In genomic region chr7:107563761-107564552, GRCh38 we compare ENCODE assay signal across 2 cellular contexts.
A peak's percentile ranks its signal among the peaks of the same experiment; 100 is the strongest.
TF ChIP-seq lines count a peak whose summit lies in the region.

Gene COG5, minus strand, starts transcription at chr7:107563920. Its CDS starts 24 bp downstream, at chr7:107563896.
Gene DUS4L, plus strand, starts transcription at chr7:107563971. Its CDS starts 3,100 bp downstream, at chr7:107567071.

TF ChIP-seq in A549, 52 proteins besides CTCF, POLR2A, EP300 and RAD21 (continued from another document and continues in another):
- TF ChIP-seq, protein P1, sequence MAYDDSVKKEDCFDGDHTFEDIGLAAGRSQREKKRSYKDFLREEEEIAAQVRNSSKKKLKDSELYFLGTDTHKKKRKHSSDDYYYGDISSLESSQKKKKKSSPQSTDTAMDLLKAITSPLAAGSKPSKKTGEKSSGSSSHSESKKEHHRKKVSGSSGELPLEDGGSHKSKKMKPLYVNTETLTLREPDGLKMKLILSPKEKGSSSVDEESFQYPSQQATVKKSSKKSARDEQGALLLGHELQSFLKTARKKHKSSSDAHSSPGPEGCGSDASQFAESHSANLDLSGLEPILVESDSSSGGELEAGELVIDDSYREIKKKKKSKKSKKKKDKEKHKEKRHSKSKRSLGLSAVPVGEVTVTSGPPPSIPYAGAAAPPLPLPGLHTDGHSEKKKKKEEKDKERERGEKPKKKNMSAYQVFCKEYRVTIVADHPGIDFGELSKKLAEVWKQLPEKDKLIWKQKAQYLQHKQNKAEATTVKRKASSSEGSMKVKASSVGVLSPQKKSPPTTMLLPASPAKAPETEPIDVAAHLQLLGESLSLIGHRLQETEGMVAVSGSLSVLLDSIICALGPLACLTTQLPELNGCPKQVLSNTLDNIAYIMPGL (CRISPR knock-in tag; IDR thresholded peaks at IDR 0.05; ENCODE audit: borderline replicate concordance) = no peak
- TF ChIP-seq NFE2L2 (conservative IDR thresholded peaks at IDR 0.05; ENCODE audit: low read length) (no peak), HOXA7 (CRISPR knock-in tag; IDR thresholded peaks at IDR 0.05) (no peak), CHD2 (IDR thresholded peaks at IDR 0.05; ENCODE audit: low read length, partially characterized antibody) (no peak), EHMT2 (IDR thresholded peaks at IDR 0.05; ENCODE audit: low read depth) (no peak), ZFP36 (IDR thresholded peaks at IDR 0.05; ENCODE audit: borderline replicate concordance, partially characterized antibody) (no peak), GATA3 (IDR thresholded peaks at IDR 0.05; ENCODE audit: borderline replicate concordance) (0 out of 2 replicates have a peak, but pooled peaks have one; percentile 13), ESRRA (IDR thresholded peaks at IDR 0.05; ENCODE audit: borderline replicate concordance, low read length) (no peak), NR3C1 (IDR thresholded peaks at IDR 0.05) (no peak), JUNB (IDR thresholded peaks at IDR 0.05) (no peak), RNF2 (IDR thresholded peaks at IDR 0.05; ENCODE audit: borderline replicate concordance, low read depth) (no peak), BHLHE40 (IDR thresholded peaks at IDR 0.05; ENCODE audit: low read depth, low read length) (no peak; the same call in 1 of the 2 replicates), EHF (CRISPR knock-in tag; IDR thresholded peaks at IDR 0.05) (no peak), MAFK (IDR thresholded peaks at IDR 0.05; ENCODE audit: partially characterized antibody) (no peak), ZC3H11A (IDR thresholded peaks at IDR 0.05) (no peak), HOXB5 (CRISPR knock-in tag; IDR thresholded peaks at IDR 0.05) (no peak), CEBPB (IDR thresholded peaks at IDR 0.05) (no peak), HDAC2 (IDR thresholded peaks at IDR 0.05) (no peak), RCOR1 (IDR thresholded peaks at IDR 0.05; ENCODE audit: low read depth, low read length) (no peak), CBX2 (IDR thresholded peaks at IDR 0.05; ENCODE audit: borderline replicate concordance, low read depth) (no peak), CBX8 (IDR thresholded peaks at IDR 0.05) (no peak), KDM1A (IDR thresholded peaks at IDR 0.05; ENCODE audit: low read depth) (no peak), MAZ (IDR thresholded peaks at IDR 0.05; ENCODE audit: borderline replicate concordance, low read depth, low read length) (no peak), FOXS1 (CRISPR knock-in tag; IDR thresholded peaks at IDR 0.05) (no peak), PHF8 (IDR thresholded peaks at IDR 0.05; ENCODE audit: borderline replicate concordance, low read depth) (peak; percentile 89), FOSL2 (IDR thresholded peaks at IDR 0.05) (no peak), FOSL2 (CRISPR knock-in tag; IDR thresholded peaks at IDR 0.05) (no peak), JUN (IDR thresholded peaks at IDR 0.05) (peak in 1 of 2 experiments; percentile 82; a peak in 3 of 5 replicates), RFX5 (IDR thresholded peaks at IDR 0.05) (no peak), SREBF2 (IDR thresholded peaks at IDR 0.05) (no peak), TP53 (CRISPR knock-in tag; IDR thresholded peaks at IDR 0.05) (no peak), RARB (CRISPR knock-in tag; IDR thresholded peaks at IDR 0.05) (no peak), ZSCAN20 (CRISPR knock-in tag; IDR thresholded peaks at IDR 0.05) (no peak), HOXB13 (CRISPR knock-in tag; IDR thresholded peaks at IDR 0.05; ENCODE audit: low read depth) (no peak)
- TF ChIP-seq, protein P2, sequence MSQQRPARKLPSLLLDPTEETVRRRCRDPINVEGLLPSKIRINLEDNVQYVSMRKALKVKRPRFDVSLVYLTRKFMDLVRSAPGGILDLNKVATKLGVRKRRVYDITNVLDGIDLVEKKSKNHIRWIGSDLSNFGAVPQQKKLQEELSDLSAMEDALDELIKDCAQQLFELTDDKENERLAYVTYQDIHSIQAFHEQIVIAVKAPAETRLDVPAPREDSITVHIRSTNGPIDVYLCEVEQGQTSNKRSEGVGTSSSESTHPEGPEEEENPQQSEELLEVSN (IDR thresholded peaks at IDR 0.05; ENCODE audit: borderline replicate concordance, low read depth) = no peak
- TF ChIP-seq, protein P3, sequence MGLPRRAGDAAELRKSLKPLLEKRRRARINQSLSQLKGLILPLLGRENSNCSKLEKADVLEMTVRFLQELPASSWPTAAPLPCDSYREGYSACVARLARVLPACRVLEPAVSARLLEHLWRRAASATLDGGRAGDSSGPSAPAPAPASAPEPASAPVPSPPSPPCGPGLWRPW (IDR thresholded peaks at IDR 0.05) = no peak
- TF ChIP-seq, protein P4, sequence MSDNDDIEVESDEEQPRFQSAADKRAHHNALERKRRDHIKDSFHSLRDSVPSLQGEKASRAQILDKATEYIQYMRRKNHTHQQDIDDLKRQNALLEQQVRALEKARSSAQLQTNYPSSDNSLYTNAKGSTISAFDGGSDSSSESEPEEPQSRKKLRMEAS (IDR thresholded peaks at IDR 0.05) = peak; percentile 60
- TF ChIP-seq, protein P5, sequence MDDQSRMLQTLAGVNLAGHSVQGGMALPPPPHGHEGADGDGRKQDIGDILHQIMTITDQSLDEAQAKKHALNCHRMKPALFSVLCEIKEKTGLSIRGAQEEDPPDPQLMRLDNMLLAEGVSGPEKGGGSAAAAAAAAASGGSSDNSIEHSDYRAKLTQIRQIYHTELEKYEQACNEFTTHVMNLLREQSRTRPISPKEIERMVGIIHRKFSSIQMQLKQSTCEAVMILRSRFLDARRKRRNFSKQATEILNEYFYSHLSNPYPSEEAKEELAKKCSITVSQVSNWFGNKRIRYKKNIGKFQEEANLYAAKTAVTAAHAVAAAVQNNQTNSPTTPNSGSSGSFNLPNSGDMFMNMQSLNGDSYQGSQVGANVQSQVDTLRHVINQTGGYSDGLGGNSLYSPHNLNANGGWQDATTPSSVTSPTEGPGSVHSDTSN (IDR thresholded peaks at IDR 0.05) = no peak
- TF ChIP-seq, protein P6, sequence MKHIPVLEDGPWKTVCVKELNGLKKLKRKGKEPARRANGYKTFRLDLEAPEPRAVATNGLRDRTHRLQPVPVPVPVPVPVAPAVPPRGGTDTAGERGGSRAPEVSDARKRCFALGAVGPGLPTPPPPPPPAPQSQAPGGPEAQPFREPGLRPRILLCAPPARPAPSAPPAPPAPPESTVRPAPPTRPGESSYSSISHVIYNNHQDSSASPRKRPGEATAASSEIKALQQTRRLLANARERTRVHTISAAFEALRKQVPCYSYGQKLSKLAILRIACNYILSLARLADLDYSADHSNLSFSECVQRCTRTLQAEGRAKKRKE (CRISPR knock-in tag; IDR thresholded peaks at IDR 0.05; ENCODE audit: low read depth) = no peak

TF ChIP-seq in WTC11, 78 proteins besides CTCF, POLR2A, EP300 and RAD21 (continued from another document and continues in another):
- TF ChIP-seq, protein P7, sequence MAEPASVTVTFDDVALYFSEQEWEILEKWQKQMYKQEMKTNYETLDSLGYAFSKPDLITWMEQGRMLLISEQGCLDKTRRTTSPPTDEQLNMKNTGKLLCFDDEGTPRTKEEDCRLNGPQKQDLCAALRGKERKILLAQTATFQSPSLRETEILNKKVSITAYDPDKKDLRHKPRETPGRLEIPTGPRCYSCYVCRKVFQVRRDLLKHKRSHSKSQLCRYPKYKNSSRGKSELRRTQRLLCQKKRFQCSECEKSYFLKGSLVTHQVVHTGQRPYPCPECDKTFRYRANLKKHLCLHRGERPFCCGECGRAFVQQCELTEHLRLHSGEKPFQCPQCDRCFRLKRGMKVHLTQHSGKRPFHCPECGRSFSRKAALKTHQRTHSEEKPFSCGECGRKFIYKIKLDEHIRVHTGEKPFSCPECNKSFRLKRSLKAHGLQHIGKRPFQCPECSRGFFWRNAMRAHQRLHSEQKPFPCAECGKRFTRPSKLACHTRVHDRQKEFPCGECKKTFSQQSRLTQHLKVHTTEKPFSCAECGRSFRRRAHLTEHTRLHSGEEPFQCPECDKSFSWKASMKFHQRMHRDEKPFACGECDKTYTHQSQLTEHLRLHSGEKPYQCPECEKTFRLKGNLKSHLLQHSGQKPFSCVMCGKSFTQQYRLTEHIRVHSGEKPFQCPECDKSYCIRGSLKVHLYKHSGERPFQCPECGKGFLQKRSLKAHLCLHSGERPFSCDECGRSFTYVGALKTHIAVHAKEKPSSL (CRISPR knock-in tag; conservative IDR thresholded peaks at IDR 0.05) = no peak
- TF ChIP-seq, protein P8, sequence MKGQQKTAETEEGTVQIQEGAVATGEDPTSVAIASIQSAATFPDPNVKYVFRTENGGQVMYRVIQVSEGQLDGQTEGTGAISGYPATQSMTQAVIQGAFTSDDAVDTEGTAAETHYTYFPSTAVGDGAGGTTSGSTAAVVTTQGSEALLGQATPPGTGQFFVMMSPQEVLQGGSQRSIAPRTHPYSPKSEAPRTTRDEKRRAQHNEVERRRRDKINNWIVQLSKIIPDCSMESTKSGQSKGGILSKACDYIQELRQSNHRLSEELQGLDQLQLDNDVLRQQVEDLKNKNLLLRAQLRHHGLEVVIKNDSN (CRISPR knock-in tag; IDR thresholded peaks at IDR 0.05) = peak; percentile 41; the same call in 1 of the 2 replicates
- TF ChIP-seq TP53 (CRISPR knock-in tag; IDR thresholded peaks at IDR 0.05) (no peak), ZNF121 (CRISPR knock-in tag; IDR thresholded peaks at IDR 0.05) (no peak), GABPB1 (CRISPR knock-in tag; IDR thresholded peaks at IDR 0.05) (peak; percentile 93), FOXK1 (CRISPR knock-in tag; IDR thresholded peaks at IDR 0.05) (peak; percentile 96), ETV6 (CRISPR knock-in tag; IDR thresholded peaks at IDR 0.05) (peak; percentile 75), CDX4 (CRISPR knock-in tag; IDR thresholded peaks at IDR 0.05; ENCODE audit: borderline replicate concordance) (no peak), ESRRA (CRISPR knock-in tag; IDR thresholded peaks at IDR 0.05; ENCODE audit: borderline replicate concordance) (peak; percentile 78; the same call in 1 of the 2 replicates), TEAD1 (CRISPR knock-in tag; IDR thresholded peaks at IDR 0.05) (0 out of 2 replicates have a peak, but pooled peaks have one; percentile 49), SP1 (CRISPR knock-in tag; conservative IDR thresholded peaks at IDR 0.05) (peak; percentile 100), AR (CRISPR knock-in tag; IDR thresholded peaks at IDR 0.05) (no peak), NFYB (CRISPR knock-in tag; conservative IDR thresholded peaks at IDR 0.05; ENCODE audit: low read depth) (no peak; the same call in 1 of the 2 replicates), ATF1 (CRISPR knock-in tag; IDR thresholded peaks at IDR 0.05) (no peak; the same call in 1 of the 2 replicates)
- TF ChIP-seq, protein P9, sequence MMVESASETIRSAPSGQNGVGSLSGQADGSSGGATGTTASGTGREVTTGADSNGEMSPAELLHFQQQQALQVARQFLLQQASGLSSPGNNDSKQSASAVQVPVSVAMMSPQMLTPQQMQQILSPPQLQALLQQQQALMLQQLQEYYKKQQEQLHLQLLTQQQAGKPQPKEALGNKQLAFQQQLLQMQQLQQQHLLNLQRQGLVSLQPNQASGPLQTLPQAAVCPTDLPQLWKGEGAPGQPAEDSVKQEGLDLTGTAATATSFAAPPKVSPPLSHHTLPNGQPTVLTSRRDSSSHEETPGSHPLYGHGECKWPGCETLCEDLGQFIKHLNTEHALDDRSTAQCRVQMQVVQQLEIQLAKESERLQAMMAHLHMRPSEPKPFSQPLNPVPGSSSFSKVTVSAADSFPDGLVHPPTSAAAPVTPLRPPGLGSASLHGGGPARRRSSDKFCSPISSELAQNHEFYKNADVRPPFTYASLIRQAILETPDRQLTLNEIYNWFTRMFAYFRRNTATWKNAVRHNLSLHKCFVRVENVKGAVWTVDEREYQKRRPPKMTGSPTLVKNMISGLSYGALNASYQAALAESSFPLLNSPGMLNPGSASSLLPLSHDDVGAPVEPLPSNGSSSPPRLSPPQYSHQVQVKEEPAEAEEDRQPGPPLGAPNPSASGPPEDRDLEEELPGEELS (CRISPR knock-in tag; IDR thresholded peaks at IDR 0.05) = peak; percentile 92
- TF ChIP-seq, protein P10, sequence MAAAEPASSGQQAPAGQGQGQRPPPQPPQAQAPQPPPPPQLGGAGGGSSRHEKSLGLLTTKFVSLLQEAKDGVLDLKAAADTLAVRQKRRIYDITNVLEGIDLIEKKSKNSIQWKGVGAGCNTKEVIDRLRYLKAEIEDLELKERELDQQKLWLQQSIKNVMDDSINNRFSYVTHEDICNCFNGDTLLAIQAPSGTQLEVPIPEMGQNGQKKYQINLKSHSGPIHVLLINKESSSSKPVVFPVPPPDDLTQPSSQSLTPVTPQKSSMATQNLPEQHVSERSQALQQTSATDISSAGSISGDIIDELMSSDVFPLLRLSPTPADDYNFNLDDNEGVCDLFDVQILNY (CRISPR knock-in tag; IDR thresholded peaks at IDR 0.05) = peak; percentile 82
- TF ChIP-seq, protein P11, sequence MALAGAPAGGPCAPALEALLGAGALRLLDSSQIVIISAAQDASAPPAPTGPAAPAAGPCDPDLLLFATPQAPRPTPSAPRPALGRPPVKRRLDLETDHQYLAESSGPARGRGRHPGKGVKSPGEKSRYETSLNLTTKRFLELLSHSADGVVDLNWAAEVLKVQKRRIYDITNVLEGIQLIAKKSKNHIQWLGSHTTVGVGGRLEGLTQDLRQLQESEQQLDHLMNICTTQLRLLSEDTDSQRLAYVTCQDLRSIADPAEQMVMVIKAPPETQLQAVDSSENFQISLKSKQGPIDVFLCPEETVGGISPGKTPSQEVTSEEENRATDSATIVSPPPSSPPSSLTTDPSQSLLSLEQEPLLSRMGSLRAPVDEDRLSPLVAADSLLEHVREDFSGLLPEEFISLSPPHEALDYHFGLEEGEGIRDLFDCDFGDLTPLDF (CRISPR knock-in tag; IDR thresholded peaks at IDR 0.05) = peak; percentile 46; the same call in 1 of the 2 replicates
- TF ChIP-seq, protein P12, sequence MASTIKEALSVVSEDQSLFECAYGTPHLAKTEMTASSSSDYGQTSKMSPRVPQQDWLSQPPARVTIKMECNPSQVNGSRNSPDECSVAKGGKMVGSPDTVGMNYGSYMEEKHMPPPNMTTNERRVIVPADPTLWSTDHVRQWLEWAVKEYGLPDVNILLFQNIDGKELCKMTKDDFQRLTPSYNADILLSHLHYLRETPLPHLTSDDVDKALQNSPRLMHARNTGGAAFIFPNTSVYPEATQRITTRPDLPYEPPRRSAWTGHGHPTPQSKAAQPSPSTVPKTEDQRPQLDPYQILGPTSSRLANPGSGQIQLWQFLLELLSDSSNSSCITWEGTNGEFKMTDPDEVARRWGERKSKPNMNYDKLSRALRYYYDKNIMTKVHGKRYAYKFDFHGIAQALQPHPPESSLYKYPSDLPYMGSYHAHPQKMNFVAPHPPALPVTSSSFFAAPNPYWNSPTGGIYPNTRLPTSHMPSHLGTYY (CRISPR knock-in tag; IDR thresholded peaks at IDR 0.05) = no peak
